ENCODE assay signal across 9 cellular contexts in the genomic region with DNA sequence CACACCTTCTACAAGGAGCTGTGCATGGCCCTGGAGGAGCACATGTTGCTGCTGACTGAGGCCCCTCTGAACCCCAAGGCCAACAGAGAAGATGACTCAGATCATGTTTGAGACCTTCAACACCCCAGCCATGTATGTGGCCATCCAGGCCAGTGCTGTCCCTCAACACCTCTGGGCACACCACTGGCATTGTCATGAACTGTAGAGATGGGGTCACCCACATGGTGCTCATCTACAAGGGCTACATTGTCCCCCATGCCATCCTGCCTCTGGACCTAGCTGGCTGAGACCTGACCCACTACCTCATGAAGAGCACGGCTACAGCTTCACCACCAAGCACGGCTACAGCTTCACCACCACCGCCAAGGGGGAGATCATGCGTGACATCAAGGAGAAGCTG. TPM values are rescaled to one million over a fixed set of nuclear protein-coding genes. Genes with fewer than 3 reads are reported as not detected.
"Had no signal": no experiment of that assay in that cellular context is flagged by ENCODE, and none has a peak within 500 bp of the region (broad histone marks: within the 10 kb centered on the region; RNA-seq: fewer than 3 reads in every experiment).

No MANE protein-coding gene starts in this region.

- H3K36me3 ChIP-seq: HAP-1 had no signal

- DNase-seq: GM23248, GOT3, H7, HFFc6, KBM-7 had no signal

- H3K9me3 ChIP-seq: HAP-1 had no signal

- H3K27me3 Mint-ChIP-seq: IgD-negative memory B cell had no signal

- H3K9me3 Mint-ChIP-seq: HFFc6 had no signal

- H3K27ac ChIP-seq: GM23248, HL-60 had no signal

- H3K36me3 Mint-ChIP-seq: IgD-negative memory B cell had no signal

- H3K9ac ChIP-seq: GM23248 had no signal

- ATAC-seq: HCT116 had no signal

- H3K4me1 ChIP-seq: HAP-1 had no signal

- H3K4me3 Mint-ChIP-seq: HFFc6, IgD-negative memory B cell had no signal

- H2AFZ ChIP-seq: GM23248 had no signal

- H3K4me1 Mint-ChIP-seq: IgD-negative memory B cell had no signal

- H3K27ac Mint-ChIP-seq: HFFc6 had no signal

- H3K4me3 ChIP-seq: GM23248, HAP-1 had no signal

RNA-seq across cellular contexts. Expression of gene FBXL7, which starts 49.0 kb away (rescaled TPM):
- polyA plus RNA-seq: IgD-negative memory B cell had no signal
